8 cellular contexts compared by ENCODE assay signal in the genomic region with DNA sequence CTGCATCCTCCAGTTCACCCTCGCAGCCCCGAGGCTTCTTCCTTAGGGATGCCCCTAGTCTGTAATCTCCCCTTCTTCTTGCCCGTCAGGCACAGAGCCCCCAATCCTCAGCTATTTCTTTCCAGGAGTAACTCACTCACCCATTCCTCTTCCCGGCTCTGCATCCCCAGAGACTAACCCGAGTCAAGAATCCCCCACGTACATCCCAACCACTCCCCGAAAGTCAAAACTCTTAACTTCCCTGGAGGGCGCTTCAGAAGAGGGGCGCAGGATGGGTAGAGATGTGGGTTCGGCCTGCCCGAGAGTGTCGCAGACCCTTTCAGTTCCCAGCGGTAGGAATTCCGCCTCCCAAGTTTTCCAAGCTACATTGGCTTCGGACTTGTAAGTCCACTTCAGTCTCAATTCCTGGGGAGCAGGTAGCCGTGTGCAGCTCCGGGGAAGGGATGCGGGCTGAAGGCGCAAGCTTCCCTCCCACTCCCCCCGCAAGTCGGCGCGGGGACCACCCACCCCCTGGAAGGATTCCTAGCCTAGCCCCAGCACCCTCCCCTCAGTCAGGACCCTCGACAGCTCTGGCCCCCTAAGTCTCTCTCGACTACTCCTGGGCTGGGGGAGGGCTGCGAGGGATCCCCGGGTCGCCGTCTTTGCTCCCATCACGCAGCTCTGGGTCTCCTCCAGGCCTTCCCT. TPM values are rescaled to one million over a fixed set of nuclear protein-coding genes. Genes with fewer than 3 reads are reported as not detected.
DNase-seq lines count a peak whose midpoint lies in the region; ATAC-seq lines count a peak whose summit lies in the region.

No MANE protein-coding gene starts in this region.

- H3K9me3 Mint-ChIP-seq in activated CD4-positive, alpha-beta T cell treated with anti-CD3 and anti-CD28 coated beads for 36 hours (ENCODE audit: low read depth), result no peaks in the 10 kb centered on the region
- no peaks in the 10 kb centered on the region for H3K9me3 Mint-ChIP-seq in activated CD8-positive, alpha-beta T cell treated with anti-CD3 and anti-CD28 coated beads, Interleukin-2, amount 10 ng/mL, durations not matched to agents 7 days and 5 days (ENCODE audit: insufficient read depth)
- H3K9me3 Mint-ChIP-seq in stimulated activated naive B cell treated with anti-CD40 and anti-IgM and Interleukin-4, amounts not matched to agents 10 μg/mL and 1 μg/mL and 100 μg/mL, for 72 hours, result no peaks in the 10 kb centered on the region

- no peak for DNase-seq in activated CD4-positive, alpha-beta T cell treated with anti-CD3 and anti-CD28 coated beads for 36 hours
- no peak for DNase-seq in activated CD4-positive, alpha-beta T cell treated with anti-CD3 and anti-CD28 coated beads, Interleukin-2, amount 50 U/mL, for 4 hours
- no peak for DNase-seq in activated CD8-positive, alpha-beta T cell treated with anti-CD3 and anti-CD28 coated beads, Interleukin-2, amount 10 ng/mL, durations not matched to agents 7 days and 5 days
- no peak for DNase-seq in iPS DF 6.9 (ENCODE audit: low read depth, low spot score)
- no peak for DNase-seq in stimulated activated naive B cell treated with anti-CD40 and anti-IgM and Interleukin-4, amounts not matched to agents 10 μg/mL and 1 μg/mL and 100 μg/mL, for 72 hours

- peaks cover 25% of the 10 kb centered on the region for H3K4me1 Mint-ChIP-seq in activated CD4-positive, alpha-beta T cell treated with anti-CD3 and anti-CD28 coated beads for 36 hours
- H3K4me1 Mint-ChIP-seq in activated CD8-positive, alpha-beta T cell treated with anti-CD3 and anti-CD28 coated beads, Interleukin-2, amount 10 ng/mL, durations not matched to agents 7 days and 5 days (ENCODE audit: low read depth), result peaks cover 24% of the 10 kb centered on the region
- H3K4me1 Mint-ChIP-seq in stimulated activated naive B cell treated with anti-CD40 and anti-IgM and Interleukin-4, amounts not matched to agents 10 μg/mL and 1 μg/mL and 100 μg/mL, for 72 hours, result peaks cover 19 to 29% of the 10 kb centered on the region in 2 donors

- ATAC-seq in activated CD4-positive, alpha-beta T cell treated with anti-CD3 and anti-CD28 coated beads for 36 hours, result no peak
- no peak for ATAC-seq in activated CD8-positive, alpha-beta T cell treated with anti-CD3 and anti-CD28 coated beads, Interleukin-2, amount 10 ng/mL, durations not matched to agents 7 days and 5 days
- no peak for ATAC-seq in stimulated activated naive B cell treated with anti-CD40 and anti-IgM and Interleukin-4, amounts not matched to agents 10 μg/mL and 1 μg/mL and 100 μg/mL, for 72 hours (replicated peaks)
- ATAC-seq in GM21367 (IDR thresholded peaks at IDR 0.05; ENCODE audit: unreplicated experiment) (no peak), HG02885 (IDR thresholded peaks at IDR 0.05; ENCODE audit: poor library complexity, unreplicated experiment) (no peak), GM21526 (IDR thresholded peaks at IDR 0.05; ENCODE audit: low FRiP score, unreplicated experiment) (no peak)

- no peaks in the 10 kb centered on the region for H3K36me3 Mint-ChIP-seq in activated CD4-positive, alpha-beta T cell treated with anti-CD3 and anti-CD28 coated beads for 36 hours (ENCODE audit: low read depth)
- no peaks in the 10 kb centered on the region for H3K36me3 Mint-ChIP-seq in activated CD8-positive, alpha-beta T cell treated with anti-CD3 and anti-CD28 coated beads, Interleukin-2, amount 10 ng/mL, durations not matched to agents 7 days and 5 days (ENCODE audit: low read depth)
- no peaks in the 10 kb centered on the region for H3K36me3 Mint-ChIP-seq in stimulated activated naive B cell treated with anti-CD40 and anti-IgM and Interleukin-4, amounts not matched to agents 10 μg/mL and 1 μg/mL and 100 μg/mL, for 72 hours

- peaks cover 64% of the 10 kb centered on the region for H3K27me3 Mint-ChIP-seq in activated CD4-positive, alpha-beta T cell treated with anti-CD3 and anti-CD28 coated beads for 36 hours
- H3K27me3 Mint-ChIP-seq in activated CD8-positive, alpha-beta T cell treated with anti-CD3 and anti-CD28 coated beads, Interleukin-2, amount 10 ng/mL, durations not matched to agents 7 days and 5 days (ENCODE audit: low read depth), result peaks cover 54% of the 10 kb centered on the region
- peaks cover 51 to 58% of the 10 kb centered on the region in 2 donors for H3K27me3 Mint-ChIP-seq in stimulated activated naive B cell treated with anti-CD40 and anti-IgM and Interleukin-4, amounts not matched to agents 10 μg/mL and 1 μg/mL and 100 μg/mL, for 72 hours

- no peak overlapping the region for H3K27ac Mint-ChIP-seq in activated CD4-positive, alpha-beta T cell treated with anti-CD3 and anti-CD28 coated beads for 36 hours
- H3K27ac Mint-ChIP-seq in activated CD8-positive, alpha-beta T cell treated with anti-CD3 and anti-CD28 coated beads, Interleukin-2, amount 10 ng/mL, durations not matched to agents 7 days and 5 days, result no peak overlapping the region
- peak overlapping the region; percentile 51 for H3K27ac Mint-ChIP-seq in stimulated activated naive B cell treated with anti-CD40 and anti-IgM and Interleukin-4, amounts not matched to agents 10 μg/mL and 1 μg/mL and 100 μg/mL, for 72 hours

- CTCF ChIA-PET in activated CD4-positive, alpha-beta T cell treated with anti-CD3 and anti-CD28 coated beads for 36 hours (lab: Charles Lee), result interaction anchor here (0.6 to 2.1 kb wide), 12 partner anchors 9 to 1633 kb away, joined by 3 to 17 read pairs (median 3); no protein-coding TSS in a partner anchor
- CTCF ChIA-PET in activated CD8-positive, alpha-beta T cell treated with anti-CD3 and anti-CD28 coated beads, Interleukin-2, amount 10 ng/mL, durations not matched to agents 7 days and 5 days (lab: Charles Lee), result interaction anchor here (0.8 to 2.6 kb wide), 10 partner anchors 12 to 832 kb away, joined by 3 to 38 read pairs (median 4); no protein-coding TSS in a partner anchor

- H3K4me1 ChIP-seq in iPS DF 6.9 (ENCODE audit: control insufficient read depth, insufficient read depth, low read length), result peaks cover 1% of the 10 kb centered on the region; the same call in 1 of the 2 replicates

- no CpG with 5 or more reads among the region's 30 CpGs for WGBS in iPS DF 6.9 (ENCODE audit: insufficient coverage, insufficient read length)

- H3K9me3 ChIP-seq in iPS DF 6.9 (ENCODE audit: control insufficient read depth, insufficient read depth, low read length), result no peaks in the 10 kb centered on the region

- peak overlapping the region; percentile 17 for H3K4me3 Mint-ChIP-seq in activated CD4-positive, alpha-beta T cell treated with anti-CD3 and anti-CD28 coated beads for 36 hours
- H3K4me3 Mint-ChIP-seq in activated CD8-positive, alpha-beta T cell treated with anti-CD3 and anti-CD28 coated beads, Interleukin-2, amount 10 ng/mL, durations not matched to agents 7 days and 5 days, result peak overlapping the region; percentile 23
- H3K4me3 Mint-ChIP-seq in stimulated activated naive B cell treated with anti-CD40 and anti-IgM and Interleukin-4, amounts not matched to agents 10 μg/mL and 1 μg/mL and 100 μg/mL, for 72 hours, result peak overlapping the region; percentile 53 to 61

- peaks cover 13% of the 10 kb centered on the region; the same call in 1 of the 2 replicates for H3K27me3 ChIP-seq in iPS DF 6.9 (ENCODE audit: control insufficient read depth, insufficient read depth, low read length)

- no peaks in the 10 kb centered on the region for H3K36me3 ChIP-seq in iPS DF 6.9 (ENCODE audit: control insufficient read depth, insufficient read depth, low read length)

- H3K27ac ChIP-seq in iPS DF 6.9 (ENCODE audit: low read length), result no peak overlapping the region

- peak overlapping the region; percentile 55 for H3K4me3 ChIP-seq in iPS DF 6.9 (ENCODE audit: low read length)

- intact Hi-C loops in activated CD4-positive, alpha-beta T cell treated with anti-CD3 and anti-CD28 coated beads for 36 hours (cut with DNase I, micrococcal nuclease), result loop anchor here (1.0 to 5.0 kb wide), 6 partner anchors 829 to 1635 kb away; no protein-coding TSS in a partner anchor

- POLR2A ChIA-PET in activated CD4-positive, alpha-beta T cell treated with anti-CD3 and anti-CD28 coated beads for 36 hours (lab: Charles Lee), result no interaction called here
- POLR2A ChIA-PET in activated CD8-positive, alpha-beta T cell treated with anti-CD3 and anti-CD28 coated beads, Interleukin-2, amount 10 ng/mL, durations not matched to agents 7 days and 5 days (lab: Charles Lee), result no interaction called here

RNA-seq across cellular contexts. Expression of gene BDNF, which starts 0.9 kb away (rescaled TPM):
- not detected for total RNA-seq in activated CD4-positive, alpha-beta T cell treated with anti-CD3 and anti-CD28 coated beads for 36 hours
- total RNA-seq in activated CD8-positive, alpha-beta T cell treated with anti-CD3 and anti-CD28 coated beads, Interleukin-2, amount 10 ng/mL, durations not matched to agents 7 days and 5 days, result not detected
